Comparison of ENCODE assay signal across 17 cellular contexts in the genomic region with DNA sequence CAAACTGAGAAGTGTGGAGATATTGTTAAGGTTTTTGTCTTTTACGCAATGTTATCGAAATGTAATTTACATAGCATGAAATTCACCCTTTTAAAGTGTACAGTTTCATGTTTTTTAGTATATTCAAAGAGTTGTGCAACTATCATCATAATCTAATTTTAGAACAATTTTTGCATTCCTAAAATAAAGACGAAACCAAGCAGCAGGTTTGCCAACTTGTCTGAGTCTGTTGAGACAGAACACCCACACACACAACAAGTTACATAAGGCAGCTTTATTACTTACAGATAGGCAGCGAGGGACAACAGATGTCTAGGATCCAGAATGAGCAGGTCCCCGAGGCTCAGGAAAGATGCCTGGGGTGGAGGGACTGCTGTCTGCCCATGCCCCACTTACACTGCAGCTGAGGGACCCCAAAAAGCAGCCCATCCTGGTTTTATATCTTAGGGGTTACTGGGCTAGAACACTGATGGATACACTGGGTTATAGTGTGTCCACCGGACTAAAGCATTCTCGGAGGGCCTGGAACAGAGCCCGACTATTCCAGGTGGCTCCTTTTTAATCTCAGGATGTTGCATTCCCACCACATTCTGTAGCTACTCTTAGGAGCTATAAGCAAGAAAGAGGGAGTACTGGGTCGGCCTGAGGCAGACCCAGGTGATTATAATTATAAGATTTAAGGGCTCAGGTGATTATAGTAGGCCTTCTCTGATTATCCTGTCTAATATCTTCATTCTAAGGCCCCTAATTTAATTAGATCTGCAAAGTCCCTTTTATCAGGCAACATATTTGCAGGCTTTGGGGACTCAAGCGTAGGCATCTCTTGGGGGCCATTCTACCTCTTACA.
A peak's percentile ranks its signal among the peaks of the same experiment; 100 is the strongest.
DNase-seq lines count a peak whose midpoint lies in the region; ATAC-seq and TF ChIP-seq lines count a peak whose summit lies in the region.
"Had no signal": no experiment of that assay in that cellular context is flagged by ENCODE, and none has a peak within 500 bp of the region (broad histone marks: within the 10 kb centered on the region; RNA-seq: fewer than 3 reads in every experiment).

No MANE protein-coding gene starts in this region.

- H3F3A ChIP-seq in GM23338 (replicated peaks; ENCODE audit: low read depth), result no peaks in the 10 kb centered on the region

- no peaks in the 10 kb centered on the region for H3K36me3 Mint-ChIP-seq in GM23338 (ENCODE audit: low read depth)
- H3K36me3 Mint-ChIP-seq: stimulated activated memory B cell treated with anti-CD40 and anti-IgM and Interleukin-4, amounts not matched to agents 10 μg/mL and 1 μg/mL and 100 μg/mL, for 72 hours had no signal

- no peaks in the 10 kb centered on the region for H3K4me1 ChIP-seq in GM23338 (ENCODE audit: insufficient read depth)
- no peaks in the 10 kb centered on the region for H3K4me1 ChIP-seq in right lobe of liver
- H3K4me1 ChIP-seq: lower lobe of right lung, right atrium auricular region had no signal

- intact Hi-C loops in right lobe of liver (cut with DNase I), result no loop called here

- no peaks in the 10 kb centered on the region for H3K4me1 Mint-ChIP-seq in GM23338
- H3K4me1 Mint-ChIP-seq: activated B cell treated with CpG ODN at 0.5 μM for 24 hours; stimulated activated memory B cell treated with anti-CD40 and anti-IgM and Interleukin-4, amounts not matched to agents 10 μg/mL and 1 μg/mL and 100 μg/mL, for 72 hours had no signal

- H2AFZ ChIP-seq in GM23338, result 0 out of 2 replicates have a peak overlapping the region, but pooled peaks have one; percentile 32

- TF ChIP-seq CTCF in GM23338 (conservative IDR thresholded peaks at IDR 0.05; ENCODE audit: low read depth in 2 of 2), result no peak
- no peak for TF ChIP-seq CTCF in brain microvascular endothelial cell (IDR thresholded peaks at IDR 0.05; ENCODE audit: low read depth, low read length, missing control alignments)
- TF ChIP-seq CTCF in right lobe of liver (IDR thresholded peaks at IDR 0.05), result no peak

- H3K27me3 Mint-ChIP-seq in GM23338 (ENCODE audit: insufficient read depth, low read depth, poor library complexity), result no peaks in the 10 kb centered on the region
- H3K27me3 Mint-ChIP-seq: activated B cell treated with CpG ODN at 0.5 μM for 24 hours; stimulated activated memory B cell treated with anti-CD40 and anti-IgM and Interleukin-4, amounts not matched to agents 10 μg/mL and 1 μg/mL and 100 μg/mL, for 72 hours had no signal

- no peaks in the 10 kb centered on the region for H3K27me3 ChIP-seq in GM23338 (ENCODE audit: insufficient read depth)
- no peaks in the 10 kb centered on the region for H3K27me3 ChIP-seq in brain microvascular endothelial cell (replicated peaks)
- H3K27me3 ChIP-seq in right lobe of liver, result no peaks in the 10 kb centered on the region
- H3K27me3 ChIP-seq: cardiac muscle cell, right atrium auricular region had no signal

- DNase-seq in Ammon's horn (ENCODE audit: low spot score), result peak; percentile 59
- DNase-seq in GM23338 (ENCODE audit: low spot score), result no peak
- peak; percentile 28 for DNase-seq in brain microvascular endothelial cell
- peak; percentile 19 for DNase-seq in inferior parietal cortex (ENCODE audit: extremely low spot score)
- no peak for DNase-seq in OCI-M2 (lab: John Stamatoyannopoulos, UW; ENCODE audit: unreplicated experiment)
- DNase-seq in DMS114 treated with DMSO at 0.1 percent for 48 hours (lab: John Stamatoyannopoulos, UW; ENCODE audit: unreplicated experiment), result no peak
- no peak for DNase-seq in right lobe of liver
- DNase-seq: activated B cell treated with CpG ODN at 0.5 μM for 24 hours; activated naive CD4-positive, alpha-beta T cell; Kasumi-1; lower lobe of right lung had no signal

- no peak overlapping the region for H3K27ac Mint-ChIP-seq in GM23338
- H3K27ac Mint-ChIP-seq: activated B cell treated with CpG ODN at 0.5 μM for 24 hours; stimulated activated memory B cell treated with anti-CD40 and anti-IgM and Interleukin-4, amounts not matched to agents 10 μg/mL and 1 μg/mL and 100 μg/mL, for 72 hours had no signal

- no peaks in the 10 kb centered on the region for H3K79me2 ChIP-seq in GM23338 (replicated peaks; ENCODE audit: insufficient read depth)

- H3K9me3 Mint-ChIP-seq in GM23338, result peaks cover 4% of the 10 kb centered on the region; the same call in 1 of the 3 replicates
- H3K9me3 Mint-ChIP-seq: stimulated activated memory B cell treated with anti-CD40 and anti-IgM and Interleukin-4, amounts not matched to agents 10 μg/mL and 1 μg/mL and 100 μg/mL, for 72 hours had no signal

- H3K4me3 Mint-ChIP-seq in GM23338, result no peak overlapping the region
- H3K4me3 Mint-ChIP-seq: activated B cell treated with CpG ODN at 0.5 μM for 24 hours; stimulated activated memory B cell treated with anti-CD40 and anti-IgM and Interleukin-4, amounts not matched to agents 10 μg/mL and 1 μg/mL and 100 μg/mL, for 72 hours had no signal

- no peaks in the 10 kb centered on the region for H4K20me1 ChIP-seq in GM23338 (replicated peaks; ENCODE audit: insufficient read depth)

- in situ Hi-C loops in brain microvascular endothelial cell (cut with HindIII; ENCODE audit: low pct_ligation_motif_present, low sequenced_read_pairs), result no loop called here

- 56% methylated on average over 8 of the region's 10 CpGs for WGBS in right lobe of liver (ENCODE audit: insufficient coverage, low coverage, low lambda C conversion rate, missing lambda C conversion rate)

- H3K27ac ChIP-seq in GM23338 (ENCODE audit: low read depth), result no peak overlapping the region
- H3K27ac ChIP-seq in brain microvascular endothelial cell, result no peak overlapping the region
- H3K27ac ChIP-seq in right lobe of liver, result no peak overlapping the region
- H3K27ac ChIP-seq: cardiac muscle cell, HL-60, lower lobe of right lung, right atrium auricular region had no signal

- no peak overlapping the region for H3K4me2 ChIP-seq in GM23338

- no peak for TF ChIP-seq POLR2A in right lobe of liver (IDR thresholded peaks at IDR 0.05)

- H3K36me3 ChIP-seq in GM23338 (ENCODE audit: insufficient read depth) (no peaks in the 10 kb centered on the region), brain microvascular endothelial cell (replicated peaks) (no peaks in the 10 kb centered on the region), right lobe of liver (no peaks in the 10 kb centered on the region)
- H3K36me3 ChIP-seq: cardiac muscle cell, lower lobe of right lung, right atrium auricular region had no signal

- no peak for ATAC-seq in GM23338
- ATAC-seq in GM21367 (IDR thresholded peaks at IDR 0.05; ENCODE audit: unreplicated experiment), result no peak
- ATAC-seq in right lobe of liver, result no peak
- ATAC-seq: HCT116; stimulated activated memory B cell treated with anti-CD40 and anti-IgM and Interleukin-4, amounts not matched to agents 10 μg/mL and 1 μg/mL and 100 μg/mL, for 72 hours had no signal

- H3K4me3 ChIP-seq in GM23338, result no peak overlapping the region
- H3K4me3 ChIP-seq in brain microvascular endothelial cell (ENCODE audit: low read depth, low read length), result no peak overlapping the region
- H3K4me3 ChIP-seq in right lobe of liver, result no peak overlapping the region
- H3K4me3 ChIP-seq: cardiac muscle cell, lower lobe of right lung, right atrium auricular region had no signal

- no peaks in the 10 kb centered on the region for H3K9me3 ChIP-seq in right lobe of liver
- H3K9me3 ChIP-seq: lower lobe of right lung, right atrium auricular region had no signal

- H3K9me2 ChIP-seq in GM23338 (ENCODE audit: insufficient read depth), result no peaks in the 10 kb centered on the region

TF ChIP-seq in GM23338, 12 proteins besides CTCF, POLR2A, EP300 and RAD21:
- no peak for TF ChIP-seq CREB1 (CRISPR knock-in tag; IDR thresholded peaks at IDR 0.05; ENCODE audit: low read depth)
- TF ChIP-seq, protein P1, sequence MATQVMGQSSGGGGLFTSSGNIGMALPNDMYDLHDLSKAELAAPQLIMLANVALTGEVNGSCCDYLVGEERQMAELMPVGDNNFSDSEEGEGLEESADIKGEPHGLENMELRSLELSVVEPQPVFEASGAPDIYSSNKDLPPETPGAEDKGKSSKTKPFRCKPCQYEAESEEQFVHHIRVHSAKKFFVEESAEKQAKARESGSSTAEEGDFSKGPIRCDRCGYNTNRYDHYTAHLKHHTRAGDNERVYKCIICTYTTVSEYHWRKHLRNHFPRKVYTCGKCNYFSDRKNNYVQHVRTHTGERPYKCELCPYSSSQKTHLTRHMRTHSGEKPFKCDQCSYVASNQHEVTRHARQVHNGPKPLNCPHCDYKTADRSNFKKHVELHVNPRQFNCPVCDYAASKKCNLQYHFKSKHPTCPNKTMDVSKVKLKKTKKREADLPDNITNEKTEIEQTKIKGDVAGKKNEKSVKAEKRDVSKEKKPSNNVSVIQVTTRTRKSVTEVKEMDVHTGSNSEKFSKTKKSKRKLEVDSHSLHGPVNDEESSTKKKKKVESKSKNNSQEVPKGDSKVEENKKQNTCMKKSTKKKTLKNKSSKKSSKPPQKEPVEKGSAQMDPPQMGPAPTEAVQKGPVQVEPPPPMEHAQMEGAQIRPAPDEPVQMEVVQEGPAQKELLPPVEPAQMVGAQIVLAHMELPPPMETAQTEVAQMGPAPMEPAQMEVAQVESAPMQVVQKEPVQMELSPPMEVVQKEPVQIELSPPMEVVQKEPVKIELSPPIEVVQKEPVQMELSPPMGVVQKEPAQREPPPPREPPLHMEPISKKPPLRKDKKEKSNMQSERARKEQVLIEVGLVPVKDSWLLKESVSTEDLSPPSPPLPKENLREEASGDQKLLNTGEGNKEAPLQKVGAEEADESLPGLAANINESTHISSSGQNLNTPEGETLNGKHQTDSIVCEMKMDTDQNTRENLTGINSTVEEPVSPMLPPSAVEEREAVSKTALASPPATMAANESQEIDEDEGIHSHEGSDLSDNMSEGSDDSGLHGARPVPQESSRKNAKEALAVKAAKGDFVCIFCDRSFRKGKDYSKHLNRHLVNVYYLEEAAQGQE (IDR thresholded peaks at IDR 0.05; ENCODE audit: unreplicated experiment), result no peak
- TF ChIP-seq ZNF331 (CRISPR knock-in tag; IDR thresholded peaks at IDR 0.05; ENCODE audit: low read depth), result no peak
- TF ChIP-seq POLR2AphosphoS5 (IDR thresholded peaks at IDR 0.05; ENCODE audit: low read depth), result no peak

Comparison
In these comparisons a context has a peak if more than half of its experiments do, and no peak if none do; other contexts are left out.
1. DNase-seq: peak in Ammon's horn (single experiment), brain microvascular endothelial cell (single experiment) and inferior parietal cortex (single experiment); none in GM23338 (single experiment), OCI-M2 (single experiment), DMS114 treated with DMSO at 0.1 percent for 48 hours (single experiment) and right lobe of liver (0 of 3).